Comparison of ENCODE assay signal across 9 cellular contexts in the genomic region with DNA sequence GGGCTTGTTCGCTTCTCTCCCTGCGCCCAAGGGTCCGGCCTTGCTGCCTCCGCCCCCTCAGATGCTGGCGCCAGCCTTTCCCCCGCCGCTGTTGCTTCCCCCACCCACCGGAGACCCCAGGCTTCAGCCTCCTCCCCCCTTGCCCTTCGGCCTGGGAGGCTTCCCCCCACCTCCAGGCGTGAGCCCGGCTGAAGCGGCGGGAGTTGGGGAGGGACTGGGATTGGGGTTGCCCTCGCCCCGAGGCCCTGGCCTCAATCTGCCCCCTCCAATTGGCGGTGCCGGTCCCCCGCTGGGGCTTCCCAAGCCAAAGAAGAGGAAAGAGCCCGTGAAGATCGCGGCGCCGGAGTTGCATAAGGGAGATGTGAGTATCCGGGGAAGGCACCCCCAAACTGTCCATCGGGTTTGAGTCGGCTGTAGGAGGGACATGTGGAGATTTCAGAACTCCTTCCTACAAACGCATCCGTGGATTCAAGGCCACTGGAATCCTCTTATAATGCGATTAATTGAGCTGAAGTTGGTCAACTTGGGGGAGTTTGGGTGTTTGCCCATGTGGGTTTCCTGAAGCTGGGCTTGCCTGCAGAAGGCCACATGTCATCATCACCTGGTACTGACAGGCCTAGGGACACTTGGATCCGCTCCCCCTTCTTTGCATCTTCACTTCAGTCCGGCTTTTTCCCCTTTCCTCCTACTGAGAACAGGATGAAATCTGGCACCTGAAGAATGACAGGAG. TPM values are rescaled to one million over a fixed set of nuclear protein-coding genes. Genes with fewer than 3 reads are reported as not detected.
DNase-seq lines count a peak whose midpoint lies in the region; ATAC-seq and TF ChIP-seq lines count a peak whose summit lies in the region.
"Had no signal": no experiment of that assay in that cellular context is flagged by ENCODE, and none has a peak within 500 bp of the region (broad histone marks: within the 10 kb centered on the region; RNA-seq: fewer than 3 reads in every experiment).

No MANE protein-coding gene starts in this region.

- ATAC-seq in HG03196 (IDR thresholded peaks at IDR 0.05; ENCODE audit: unreplicated experiment) = peak; percentile 20
- peak; percentile 0 for ATAC-seq in foreskin keratinocyte
- no peak for ATAC-seq in HG03175 (IDR thresholded peaks at IDR 0.05; ENCODE audit: unreplicated experiment)

- DNase-seq in NCI-H146 (lab: John Stamatoyannopoulos, UW) (peak; percentile 58), NCI-H146 treated with DMSO at 0.1 percent for 48 hours (lab: John Stamatoyannopoulos, UW; ENCODE audit: unreplicated experiment) (no peak), foreskin keratinocyte (peak in 1 of 2 donors; percentile 8), GM10266 (ENCODE audit: extremely low spot score) (no peak)
- peak; percentile 35 for DNase-seq in activated CD4-positive, alpha-beta T cell treated with anti-CD3 and anti-CD28 coated beads, Interleukin-2, amount 10 ng/mL, durations not matched to agents 7 days and 5 days

- H3K9me3 ChIP-seq in parathyroid adenoma (ENCODE audit: control insufficient read depth, low read length) = no peaks in the 10 kb centered on the region

- H3K4me3 Mint-ChIP-seq in activated CD4-positive, alpha-beta T cell treated with anti-CD3 and anti-CD28 coated beads, Interleukin-2, amount 10 ng/mL, durations not matched to agents 7 days and 5 days = no peak overlapping the region
- H3K4me3 Mint-ChIP-seq: activated naive CD8-positive, alpha-beta T cell had no signal

- H3K27ac ChIP-seq in foreskin keratinocyte (peak overlapping the region; percentile 69), parathyroid adenoma (peak overlapping the region; percentile 91)

- no peaks in the 10 kb centered on the region for H3K36me3 ChIP-seq in parathyroid adenoma (ENCODE audit: control insufficient read depth, insufficient read depth, low read length)

- no peak for TF ChIP-seq CTCF in foreskin keratinocyte (conservative IDR thresholded peaks at IDR 0.05)
- no peak for TF ChIP-seq CTCF in parathyroid adenoma (IDR thresholded peaks at IDR 0.05)
- no peak for TF ChIP-seq CTCF in GM10266 (IDR thresholded peaks at IDR 0.05; ENCODE audit: control insufficient read depth, insufficient read depth, low read depth, missing control alignments)

- H3K27me3 Mint-ChIP-seq in activated CD4-positive, alpha-beta T cell treated with anti-CD3 and anti-CD28 coated beads, Interleukin-2, amount 10 ng/mL, durations not matched to agents 7 days and 5 days = no peaks in the 10 kb centered on the region
- H3K27me3 Mint-ChIP-seq: activated naive CD8-positive, alpha-beta T cell had no signal

- H3K4me1 Mint-ChIP-seq in activated CD4-positive, alpha-beta T cell treated with anti-CD3 and anti-CD28 coated beads, Interleukin-2, amount 10 ng/mL, durations not matched to agents 7 days and 5 days = peaks cover 49% of the 10 kb centered on the region

- H3K27me3 ChIP-seq in foreskin keratinocyte = no peaks in the 10 kb centered on the region
- H3K27me3 ChIP-seq in parathyroid adenoma (ENCODE audit: control insufficient read depth, insufficient read depth, low read length) = no peaks in the 10 kb centered on the region

- peaks cover 33% of the 10 kb centered on the region for H3K36me3 Mint-ChIP-seq in activated CD4-positive, alpha-beta T cell treated with anti-CD3 and anti-CD28 coated beads, Interleukin-2, amount 10 ng/mL, durations not matched to agents 7 days and 5 days (ENCODE audit: low read depth)

- H3K4me2 ChIP-seq in parathyroid adenoma (ENCODE audit: low read length) = peak overlapping the region; percentile 77

- no peaks in the 10 kb centered on the region for H3K9me3 Mint-ChIP-seq in activated CD4-positive, alpha-beta T cell treated with anti-CD3 and anti-CD28 coated beads, Interleukin-2, amount 10 ng/mL, durations not matched to agents 7 days and 5 days

- H2AFZ ChIP-seq in parathyroid adenoma = peak overlapping the region; percentile 52

- H3K4me1 ChIP-seq in foreskin keratinocyte (no peaks in the 10 kb centered on the region), parathyroid adenoma (peaks cover 6% of the 10 kb centered on the region)

- H3K27ac Mint-ChIP-seq in activated CD4-positive, alpha-beta T cell treated with anti-CD3 and anti-CD28 coated beads, Interleukin-2, amount 10 ng/mL, durations not matched to agents 7 days and 5 days = no peak overlapping the region
- H3K27ac Mint-ChIP-seq: activated naive CD8-positive, alpha-beta T cell had no signal

- peaks cover 22% of the 10 kb centered on the region for H3K79me2 ChIP-seq in parathyroid adenoma

- H3K4me3 ChIP-seq in parathyroid adenoma (ENCODE audit: low read depth, low read length) = peak overlapping the region; percentile 96

- CTCF ChIA-PET in activated CD4-positive, alpha-beta T cell treated with anti-CD3 and anti-CD28 coated beads, Interleukin-2, amount 10 ng/mL, durations not matched to agents 7 days and 5 days (lab: Charles Lee) = interaction anchor here (1.0 to 4.6 kb wide), 9 partner anchors 14 to 125 kb away, joined by 3 to 31 read pairs (median 4); a partner anchor contains a TSS

- POLR2A ChIA-PET in activated CD4-positive, alpha-beta T cell treated with anti-CD3 and anti-CD28 coated beads, Interleukin-2, amount 10 ng/mL, durations not matched to agents 7 days and 5 days (lab: Charles Lee) = interaction anchor here (0.6 to 1.0 kb wide), 3 partner anchors 16 to 39 kb away, joined by 4 to 5 read pairs (median 4); a partner anchor contains a TSS

- peak overlapping the region; percentile 88 for H3K9ac ChIP-seq in parathyroid adenoma

RNA-seq across cellular contexts. Expression of a gene that starts 0.7 kb away (rescaled TPM):
- 10 to 100 TPM; 70.6 to 87.7 TPM for total RNA-seq in activated CD4-positive, alpha-beta T cell treated with anti-CD3 and anti-CD28 coated beads, Interleukin-2, amount 10 ng/mL, durations not matched to agents 7 days and 5 days
- total RNA-seq in foreskin keratinocyte = 37.7 and 43.3 TPM in 2 replicates
- 54.1 and 62.2 TPM in 2 replicates for polyA plus RNA-seq in foreskin keratinocyte

RNA-seq across cellular contexts. Expression of a gene that starts 16.6 kb away (rescaled TPM):
- total RNA-seq in activated CD4-positive, alpha-beta T cell treated with anti-CD3 and anti-CD28 coated beads, Interleukin-2, amount 10 ng/mL, durations not matched to agents 7 days and 5 days = 100 to 1,000 TPM; 288 to 301 TPM
- total RNA-seq in foreskin keratinocyte = 430 and 481 TPM in 2 replicates
- polyA plus RNA-seq in foreskin keratinocyte = 386 and 479 TPM in 2 replicates

RNA-seq across cellular contexts. Expression of a gene that starts 27.2 kb away (rescaled TPM):
- 10 to 100 TPM; 50.4 to 54.7 TPM for total RNA-seq in activated CD4-positive, alpha-beta T cell treated with anti-CD3 and anti-CD28 coated beads, Interleukin-2, amount 10 ng/mL, durations not matched to agents 7 days and 5 days
- 117 and 145 TPM in 2 replicates for total RNA-seq in foreskin keratinocyte
- polyA plus RNA-seq in foreskin keratinocyte = 173 and 199 TPM in 2 replicates

RNA-seq across cellular contexts. Expression of a gene that starts 39.5 kb away (rescaled TPM):
- total RNA-seq in activated CD4-positive, alpha-beta T cell treated with anti-CD3 and anti-CD28 coated beads, Interleukin-2, amount 10 ng/mL, durations not matched to agents 7 days and 5 days = 10 to 100 TPM; 47.0 to 58.0 TPM
- 31.7 and 32.0 TPM in 2 replicates for total RNA-seq in foreskin keratinocyte
- 22.3 and 28.6 TPM in 2 replicates for polyA plus RNA-seq in foreskin keratinocyte

RNA-seq across cellular contexts. Expression of a gene that starts 39.8 kb away (rescaled TPM):
- total RNA-seq in activated CD4-positive, alpha-beta T cell treated with anti-CD3 and anti-CD28 coated beads, Interleukin-2, amount 10 ng/mL, durations not matched to agents 7 days and 5 days = 10 to 100 TPM; 26.2 to 29.7 TPM
- total RNA-seq in foreskin keratinocyte = 13.8 and 15.7 TPM in 2 replicates
- polyA plus RNA-seq in foreskin keratinocyte = 19.7 TPM in 2 replicates

Comparison
In these comparisons a context has a peak if more than half of its experiments do, and no peak if none do; other contexts are left out.
1. DNase-seq: peak in NCI-H146 (single experiment) and activated CD4-positive, alpha-beta T cell treated with anti-CD3 and anti-CD28 coated beads, Interleukin-2, amount 10 ng/mL, durations not matched to agents 7 days and 5 days (single experiment); none in NCI-H146 treated with DMSO at 0.1 percent for 48 hours (single experiment) and GM10266 (single experiment).